11 cellular contexts compared by ENCODE assay signal in genomic region chr20:54879393-54879792, GRCh38.
"Had no signal": no experiment of that assay in that cellular context is flagged by ENCODE, and none has a peak within 500 bp of the region (broad histone marks: within the 10 kb centered on the region; RNA-seq: fewer than 3 reads in every experiment).

No MANE protein-coding gene starts in this region.

- H3K27ac ChIP-seq: GM23248 had no signal

- H3K4me2 ChIP-seq: GM23338 had no signal

- H3K4me1 ChIP-seq: HAP-1 had no signal

- H3K27ac Mint-ChIP-seq: GM23338, H9, HFFc6 had no signal

- DNase-seq: GM23248, GOT3, H7, H9, HCEC 1CT, HFFc6 had no signal

- H3K4me3 Mint-ChIP-seq: GM23338, H9, HFFc6 had no signal

- H3K36me3 ChIP-seq: HAP-1 had no signal

- H2AFZ ChIP-seq: GM23248, GM23338 had no signal

- ATAC-seq: GM23338, HCT116 had no signal

- H3K9ac ChIP-seq: GM23248 had no signal

- H3K4me3 ChIP-seq: GM23248, GM23338, HAP-1 had no signal

- H3K9me3 ChIP-seq: HAP-1 had no signal

- H3K4me1 Mint-ChIP-seq: GM23338, H9 had no signal

- FAIRE-seq: H1, H54 had no signal
